ENCODE assay signal across 1 cellular context in genomic region chrX:19564606-19565005, GRCh38.
TF ChIP-seq lines count a peak whose summit lies in the region.

No MANE protein-coding gene starts in this region.

TF ChIP-seq in HepG2, 621 proteins besides CTCF, POLR2A, EP300 and RAD21:
- no peak for TF ChIP-seq FOXC1 (CRISPR knock-in tag; IDR thresholded peaks at IDR 0.05; ENCODE audit: borderline replicate concordance)
- TF ChIP-seq GMEB1 (CRISPR knock-in tag; IDR thresholded peaks at IDR 0.05; ENCODE audit: borderline replicate concordance), result no peak
- no peak for TF ChIP-seq ZSCAN20 (CRISPR knock-in tag; IDR thresholded peaks at IDR 0.05; ENCODE audit: borderline replicate concordance)
- TF ChIP-seq SATB2 (CRISPR knock-in tag; IDR thresholded peaks at IDR 0.05), result no peak
- TF ChIP-seq BCL6 (CRISPR knock-in tag; IDR thresholded peaks at IDR 0.05), result no peak
- no peak for TF ChIP-seq HOXD1 (CRISPR knock-in tag; IDR thresholded peaks at IDR 0.05)
- TF ChIP-seq POLR2AphosphoS2 (IDR thresholded peaks at IDR 0.05; ENCODE audit: low read depth, low read length), result no peak
- no peak for TF ChIP-seq TRAFD1 (CRISPR knock-in tag; IDR thresholded peaks at IDR 0.05; ENCODE audit: borderline replicate concordance)
- no peak for TF ChIP-seq ZNF136 (CRISPR knock-in tag; IDR thresholded peaks at IDR 0.05; ENCODE audit: low read depth)
- no peak for TF ChIP-seq ZNF644 (CRISPR knock-in tag; IDR thresholded peaks at IDR 0.05; ENCODE audit: low read depth)
- TF ChIP-seq ZNF562 (CRISPR knock-in tag; IDR thresholded peaks at IDR 0.05; ENCODE audit: borderline replicate concordance), result no peak
- TF ChIP-seq ZFP37 (CRISPR knock-in tag; IDR thresholded peaks at IDR 0.05; ENCODE audit: borderline replicate concordance), result no peak
- TF ChIP-seq NAIF1 (CRISPR knock-in tag; IDR thresholded peaks at IDR 0.05; ENCODE audit: borderline replicate concordance), result no peak
- no peak for TF ChIP-seq CCAR2 (optimal IDR thresholded peaks at IDR 0.05; ENCODE audit: low read depth, low read length)
- TF ChIP-seq AFF4 (CRISPR knock-in tag; IDR thresholded peaks at IDR 0.05), result no peak
